Comparison of ENCODE assay signal across 10 cellular contexts in genomic region chr4:113682730-113683129, GRCh38.
DNase-seq lines count a peak whose midpoint lies in the region; ATAC-seq, FAIRE-seq and TF ChIP-seq lines count a peak whose summit lies in the region.
"Had no signal": no experiment of that assay in that cellular context is flagged by ENCODE, and none has a peak within 500 bp of the region (broad histone marks: within the 10 kb centered on the region; RNA-seq: fewer than 3 reads in every experiment).

No MANE protein-coding gene starts in this region.

- peaks cover 31% of the 10 kb centered on the region for H3K36me3 Mint-ChIP-seq in activated naive CD4-positive, alpha-beta T cell treated with anti-CD3 and anti-CD28 coated beads, Interleukin-2, amount 10 ng/mL, durations not matched to agents 7 days and 5 days
- H3K36me3 Mint-ChIP-seq in stimulated activated memory B cell treated with anti-CD40 and anti-IgM and Interleukin-4, amounts not matched to agents 10 μg/mL and 1 μg/mL and 100 μg/mL, for 72 hours: peaks cover 36% of the 10 kb centered on the region
- H3K36me3 Mint-ChIP-seq in CD14-positive monocyte: peaks cover 8 to 14% of the 10 kb centered on the region in 2 donors

- CTCF ChIA-PET in activated naive CD4-positive, alpha-beta T cell treated with anti-CD3 and anti-CD28 coated beads, Interleukin-2, amount 10 ng/mL, durations not matched to agents 7 days and 5 days (lab: Charles Lee): no interaction called here

- no peaks in the 10 kb centered on the region for H3K36me3 ChIP-seq in MM.1S (replicated peaks; ENCODE audit: insufficient read depth, low read length)

- peaks cover 26% of the 10 kb centered on the region for H3K4me1 ChIP-seq in MM.1S (ENCODE audit: low read length)

- TF ChIP-seq CTCF in MM.1S (IDR thresholded peaks at IDR 0.05; ENCODE audit: low read length) (no peak), choroid plexus epithelial cell (conservative IDR thresholded peaks at IDR 0.05; ENCODE audit: low read depth, low read length) (no peak), CD14-positive monocyte (IDR thresholded peaks at IDR 0.05) (no peak)

- H3K4me3 ChIP-seq in MM.1S (ENCODE audit: low read length) (no peak overlapping the region), choroid plexus epithelial cell (ENCODE audit: low read depth, low read length) (no peak overlapping the region)

- peaks cover 25% of the 10 kb centered on the region for H3F3A ChIP-seq in MM.1S (ENCODE audit: insufficient read depth, low read length)

- peak overlapping the region; percentile 17; the same call in 1 of the 2 replicates for H3K4me2 ChIP-seq in MM.1S (ENCODE audit: low read depth, low read length)

- H3K9ac ChIP-seq in MM.1S (ENCODE audit: low read length): no peak overlapping the region

- no peaks in the 10 kb centered on the region for H3K79me2 ChIP-seq in MM.1S (ENCODE audit: low read length)

- H3K9me3 Mint-ChIP-seq in activated naive CD4-positive, alpha-beta T cell treated with anti-CD3 and anti-CD28 coated beads, Interleukin-2, amount 10 ng/mL, durations not matched to agents 7 days and 5 days: peaks cover 11% of the 10 kb centered on the region
- H3K9me3 Mint-ChIP-seq in stimulated activated memory B cell treated with anti-CD40 and anti-IgM and Interleukin-4, amounts not matched to agents 10 μg/mL and 1 μg/mL and 100 μg/mL, for 72 hours: no peaks in the 10 kb centered on the region
- peaks cover 3 to 15% (median 9%) of the 10 kb centered on the region in 7 donors for H3K9me3 Mint-ChIP-seq in CD14-positive monocyte

- H4K20me1 ChIP-seq in MM.1S (ENCODE audit: insufficient read depth, low read length): no peaks in the 10 kb centered on the region

- no peak overlapping the region for H2AFZ ChIP-seq in MM.1S (ENCODE audit: low read length)

- ATAC-seq in stimulated activated memory B cell treated with anti-CD40 and anti-IgM and Interleukin-4, amounts not matched to agents 10 μg/mL and 1 μg/mL and 100 μg/mL, for 72 hours: no peak
- no peak for ATAC-seq in HG03571 (IDR thresholded peaks at IDR 0.05; ENCODE audit: unreplicated experiment)
- ATAC-seq: right cardiac atrium had no signal

- peak overlapping the region; percentile 57; the same call in 1 of the 2 replicates for H3K27ac ChIP-seq in MM.1S (ENCODE audit: low read length)

- no peak for FAIRE-seq in urothelium cell line (lab: Jason Lieb, UNC)

- H3K27ac Mint-ChIP-seq in activated naive CD4-positive, alpha-beta T cell treated with anti-CD3 and anti-CD28 coated beads, Interleukin-2, amount 10 ng/mL, durations not matched to agents 7 days and 5 days: peak overlapping the region; percentile 91
- H3K27ac Mint-ChIP-seq in stimulated activated memory B cell treated with anti-CD40 and anti-IgM and Interleukin-4, amounts not matched to agents 10 μg/mL and 1 μg/mL and 100 μg/mL, for 72 hours: peak overlapping the region; percentile 57
- no peak overlapping the region for H3K27ac Mint-ChIP-seq in CD14-positive monocyte

- no peaks in the 10 kb centered on the region for H3K27me3 ChIP-seq in MM.1S (replicated peaks; ENCODE audit: insufficient read depth, low read length)

- no peaks in the 10 kb centered on the region for H3K9me2 ChIP-seq in MM.1S (replicated peaks; ENCODE audit: insufficient read depth, low read length)

- DNase-seq in activated naive CD4-positive, alpha-beta T cell treated with anti-CD3 and anti-CD28 coated beads, Interleukin-2, amount 10 ng/mL, durations not matched to agents 7 days and 5 days: no peak
- no peak for DNase-seq in activated naive CD4-positive, alpha-beta T cell (lab: John Stamatoyannopoulos, UW)
- DNase-seq in MM.1S (no peak), choroid plexus epithelial cell (ENCODE audit: low read depth) (peak; percentile 24), CD14-positive monocyte (ENCODE audit: low spot score) (no peak), urothelium cell line (ENCODE audit: low spot score) (no peak)
- DNase-seq: islet precursor cell, right cardiac atrium had no signal

- peaks cover 56% of the 10 kb centered on the region for H3K4me1 Mint-ChIP-seq in activated naive CD4-positive, alpha-beta T cell treated with anti-CD3 and anti-CD28 coated beads, Interleukin-2, amount 10 ng/mL, durations not matched to agents 7 days and 5 days
- H3K4me1 Mint-ChIP-seq in stimulated activated memory B cell treated with anti-CD40 and anti-IgM and Interleukin-4, amounts not matched to agents 10 μg/mL and 1 μg/mL and 100 μg/mL, for 72 hours: peaks cover 36% of the 10 kb centered on the region
- H3K4me1 Mint-ChIP-seq in CD14-positive monocyte: peaks cover 2% of the 10 kb centered on the region

- intact Hi-C loops in CD14-positive monocyte (cut with micrococcal nuclease): no loop called here

- no peaks in the 10 kb centered on the region for H3K9me3 ChIP-seq in MM.1S (replicated peaks; ENCODE audit: insufficient read depth, low read length)

- no peak overlapping the region for H3K4me3 Mint-ChIP-seq in activated naive CD4-positive, alpha-beta T cell treated with anti-CD3 and anti-CD28 coated beads, Interleukin-2, amount 10 ng/mL, durations not matched to agents 7 days and 5 days
- no peak overlapping the region for H3K4me3 Mint-ChIP-seq in stimulated activated memory B cell treated with anti-CD40 and anti-IgM and Interleukin-4, amounts not matched to agents 10 μg/mL and 1 μg/mL and 100 μg/mL, for 72 hours
- H3K4me3 Mint-ChIP-seq in CD14-positive monocyte: no peak overlapping the region

- H3K27me3 Mint-ChIP-seq in activated naive CD4-positive, alpha-beta T cell treated with anti-CD3 and anti-CD28 coated beads, Interleukin-2, amount 10 ng/mL, durations not matched to agents 7 days and 5 days: no peaks in the 10 kb centered on the region
- H3K27me3 Mint-ChIP-seq in stimulated activated memory B cell treated with anti-CD40 and anti-IgM and Interleukin-4, amounts not matched to agents 10 μg/mL and 1 μg/mL and 100 μg/mL, for 72 hours: no peaks in the 10 kb centered on the region
- H3K27me3 Mint-ChIP-seq in CD14-positive monocyte (ENCODE audit: low read depth in 3 of 3): peaks cover 0 to 1% (median 0%) of the 10 kb centered on the region in 3 donors

Comparison
In these comparisons a context has a peak if more than half of its experiments do, and no peak if none do; other contexts are left out.
1. H3K27ac Mint-ChIP-seq: peak in activated naive CD4-positive, alpha-beta T cell treated with anti-CD3 and anti-CD28 coated beads, Interleukin-2, amount 10 ng/mL, durations not matched to agents 7 days and 5 days (single experiment) and stimulated activated memory B cell treated with anti-CD40 and anti-IgM and Interleukin-4, amounts not matched to agents 10 μg/mL and 1 μg/mL and 100 μg/mL, for 72 hours (single experiment); none in CD14-positive monocyte (0 of 7).